In genomic region chr11:119019996-119020395, GRCh38 we compare ENCODE assay signal across 8 cellular contexts. TPM values are rescaled to one million over a fixed set of nuclear protein-coding genes. Genes with fewer than 3 reads are reported as not detected.
DNase-seq lines count a peak whose midpoint lies in the region; ATAC-seq, FAIRE-seq and TF ChIP-seq lines count a peak whose summit lies in the region.

No MANE protein-coding gene starts in this region.

- peaks cover 32% of the 10 kb centered on the region for H3K79me2 ChIP-seq in OCI-LY1 (ENCODE audit: insufficient read depth, low read length)

- DNase-seq in Calu3: no peak
- DNase-seq in endothelial cell (ENCODE audit: low spot score): no peak
- DNase-seq in pancreas: peak in 1 of 6 donors; percentile 16
- DNase-seq in SIG-M5 (lab: John Stamatoyannopoulos, UW): no peak
- no peak for DNase-seq in NCI-H1417 (lab: John Stamatoyannopoulos, UW)

- H3K4me3 Mint-ChIP-seq in Calu3 (ENCODE audit: low read depth, unreplicated experiment) (peak overlapping the region; percentile 93), endothelial cell (ENCODE audit: unreplicated experiment) (peak overlapping the region; percentile 100)

- H3K4me3 ChIP-seq in OCI-LY1 (ENCODE audit: low read depth, low read length, poor library complexity, severe bottlenecking): peak overlapping the region; percentile 98
- H3K4me3 ChIP-seq in pancreas: peak overlapping the region in 3 of 4 donors; percentile 69 to 88 (median 80)

- H3K27me3 ChIP-seq in OCI-LY1 (ENCODE audit: insufficient read depth, low read length) (no peaks in the 10 kb centered on the region), pancreas (no peaks in the 10 kb centered on the region)

- H3K4me1 ChIP-seq in OCI-LY1 (ENCODE audit: insufficient read depth, low read length, severe bottlenecking) (peaks cover 22% of the 10 kb centered on the region), pancreas (peaks cover 23 to 39% (median 29%) of the 10 kb centered on the region in 3 donors)

- H3K4me1 Mint-ChIP-seq in Calu3 (ENCODE audit: low read depth, unreplicated experiment) (peaks cover 15% of the 10 kb centered on the region), endothelial cell (ENCODE audit: unreplicated experiment) (peaks cover 31% of the 10 kb centered on the region)

- no peak for FAIRE-seq in pancreas (lab: Jason Lieb, UNC)

- 18% methylated on average over 2 of the region's 2 CpGs for WGBS in pancreas, 2 donors

- no peaks in the 10 kb centered on the region for H3F3A ChIP-seq in OCI-LY1 (ENCODE audit: insufficient read depth, low read length)

- no peaks in the 10 kb centered on the region for H3K9me2 ChIP-seq in OCI-LY1 (ENCODE audit: low read depth, low read length)

- H4K20me1 ChIP-seq in OCI-LY1 (ENCODE audit: insufficient read depth, low read length): no peaks in the 10 kb centered on the region

- H3K36me3 ChIP-seq in OCI-LY1 (ENCODE audit: insufficient read depth, low read length) (peaks cover 75% of the 10 kb centered on the region), pancreas (peaks cover 6 to 22% (median 14%) of the 10 kb centered on the region in 3 donors)

- intact Hi-C loops in Calu3 (cut with micrococcal nuclease; ENCODE audit: unreplicated experiment): no loop called here
- intact Hi-C loops in pancreas (cut with DNase I): no loop called here

- no peak for TF ChIP-seq CTCF in Calu3 (IDR thresholded peaks at IDR 0.05; ENCODE audit: unreplicated experiment)
- TF ChIP-seq CTCF in OCI-LY1 (IDR thresholded peaks at IDR 0.05; ENCODE audit: low read length): no peak
- no peak for TF ChIP-seq CTCF in endothelial cell (IDR thresholded peaks at IDR 0.05; ENCODE audit: unreplicated experiment)
- TF ChIP-seq CTCF in pancreas (IDR thresholded peaks at IDR 0.05): no peak

- H3K36me3 Mint-ChIP-seq in Calu3 (ENCODE audit: insufficient read depth, unreplicated experiment): peaks cover 71% of the 10 kb centered on the region
- peaks cover 32% of the 10 kb centered on the region for H3K36me3 Mint-ChIP-seq in endothelial cell (ENCODE audit: low read depth, unreplicated experiment)

- H3K27me3 Mint-ChIP-seq in Calu3 (ENCODE audit: unreplicated experiment) (no peaks in the 10 kb centered on the region), endothelial cell (ENCODE audit: unreplicated experiment) (peaks cover 4% of the 10 kb centered on the region)

- no TSS peak for BruUV-seq in Calu3 (replicated peaks; lab: Mats Ljungman, UMichigan)

- H3K9me3 ChIP-seq in OCI-LY1 (ENCODE audit: low read length) (no peaks in the 10 kb centered on the region), pancreas (no peaks in the 10 kb centered on the region)

- H3K27ac Mint-ChIP-seq in Calu3 (ENCODE audit: unreplicated experiment): peak overlapping the region; percentile 60
- H3K27ac Mint-ChIP-seq in endothelial cell (ENCODE audit: unreplicated experiment): no peak overlapping the region

- H3K27ac ChIP-seq in OCI-LY1 (ENCODE audit: low read depth, low read length, poor library complexity, severe bottlenecking) (no peak overlapping the region), pancreas (no peak overlapping the region)

- ATAC-seq in pancreas (no peak), GM21737 (IDR thresholded peaks at IDR 0.05; ENCODE audit: unreplicated experiment) (no peak), GM19463 (IDR thresholded peaks at IDR 0.05; ENCODE audit: unreplicated experiment) (no peak)

- H2AFZ ChIP-seq in OCI-LY1 (ENCODE audit: low read length): no peak overlapping the region

- CTCF ChIA-PET in Calu3 (lab: Charles Lee): no interaction called here

- H3K9me3 Mint-ChIP-seq in Calu3 (ENCODE audit: low read depth, unreplicated experiment) (no peaks in the 10 kb centered on the region), endothelial cell (ENCODE audit: unreplicated experiment) (no peaks in the 10 kb centered on the region)

- peak overlapping the region; percentile 97 for H3K9ac ChIP-seq in OCI-LY1 (ENCODE audit: low read length)

- peak overlapping the region; percentile 73 for H3K4me2 ChIP-seq in OCI-LY1 (ENCODE audit: low read length)

RNA-seq across cellular contexts. Expression of gene TRAPPC4, which starts 1.4 kb away (rescaled TPM):
- 42.0 and 43.9 TPM in 2 replicates for total RNA-seq in Calu3 (2022)
- total RNA-seq in endothelial cell (ENCODE audit: unreplicated experiment): 60.4 TPM
- total RNA-seq in pancreas: 10 to 100 TPM; 13.7 to 36.5 (median 27.2) TPM
- 10 to 100 TPM; 21.6 to 55.7 TPM for polyA plus RNA-seq in pancreas

RNA-seq across cellular contexts. Expression of gene RPS25, which starts 1.9 kb away (rescaled TPM):
- 471 and 510 TPM in 2 replicates for total RNA-seq in Calu3 (2022)
- total RNA-seq in endothelial cell (ENCODE audit: unreplicated experiment): 1,293 TPM
- total RNA-seq in pancreas: 100 to 1,000 TPM; 536 to 863 (median 675) TPM
- polyA plus RNA-seq in pancreas: 1,000 to 10,000 TPM; 1,298 to 1,472 TPM

RNA-seq across cellular contexts. Expression of gene SLC37A4, which starts 10.7 kb away (rescaled TPM):
- 21.2 and 24.6 TPM in 2 replicates for total RNA-seq in Calu3 (2022)
- 21.9 TPM for total RNA-seq in endothelial cell (ENCODE audit: unreplicated experiment)
- total RNA-seq in pancreas: 10 to 100 TPM; 27.1 to 41.6 (median 32.6) TPM
- 100 to 1,000 TPM in 1 of 2 donors, 10 to 100 TPM in 1; 67.0 to 163 TPM for polyA plus RNA-seq in pancreas

RNA-seq across cellular contexts. Expression of gene CENATAC, which starts 22.1 kb away (rescaled TPM):
- 43.0 and 46.9 TPM in 2 replicates for total RNA-seq in Calu3 (2022)
- 34.7 TPM for total RNA-seq in endothelial cell (ENCODE audit: unreplicated experiment)
- total RNA-seq in pancreas: 10 to 100 TPM in 4 of 6 donors, 1 to 10 TPM in 2; 9.1 to 21.3 (median 14.0) TPM
- 10 to 100 TPM; 61.1 to 86.2 TPM for polyA plus RNA-seq in pancreas

RNA-seq across cellular contexts. Expression of gene HYOU1, which starts 37.0 kb away (rescaled TPM):
- total RNA-seq in Calu3 (2022) (180 and 181 TPM in 2 replicates), endothelial cell (ENCODE audit: unreplicated experiment) (243 TPM), pancreas (100 to 1,000 TPM; 105 to 210 (median 169) TPM)
- 10 to 100 TPM; 79.2 to 79.8 TPM for polyA plus RNA-seq in pancreas
